Comparison of ENCODE assay signal across 8 cellular contexts in the genomic region with DNA sequence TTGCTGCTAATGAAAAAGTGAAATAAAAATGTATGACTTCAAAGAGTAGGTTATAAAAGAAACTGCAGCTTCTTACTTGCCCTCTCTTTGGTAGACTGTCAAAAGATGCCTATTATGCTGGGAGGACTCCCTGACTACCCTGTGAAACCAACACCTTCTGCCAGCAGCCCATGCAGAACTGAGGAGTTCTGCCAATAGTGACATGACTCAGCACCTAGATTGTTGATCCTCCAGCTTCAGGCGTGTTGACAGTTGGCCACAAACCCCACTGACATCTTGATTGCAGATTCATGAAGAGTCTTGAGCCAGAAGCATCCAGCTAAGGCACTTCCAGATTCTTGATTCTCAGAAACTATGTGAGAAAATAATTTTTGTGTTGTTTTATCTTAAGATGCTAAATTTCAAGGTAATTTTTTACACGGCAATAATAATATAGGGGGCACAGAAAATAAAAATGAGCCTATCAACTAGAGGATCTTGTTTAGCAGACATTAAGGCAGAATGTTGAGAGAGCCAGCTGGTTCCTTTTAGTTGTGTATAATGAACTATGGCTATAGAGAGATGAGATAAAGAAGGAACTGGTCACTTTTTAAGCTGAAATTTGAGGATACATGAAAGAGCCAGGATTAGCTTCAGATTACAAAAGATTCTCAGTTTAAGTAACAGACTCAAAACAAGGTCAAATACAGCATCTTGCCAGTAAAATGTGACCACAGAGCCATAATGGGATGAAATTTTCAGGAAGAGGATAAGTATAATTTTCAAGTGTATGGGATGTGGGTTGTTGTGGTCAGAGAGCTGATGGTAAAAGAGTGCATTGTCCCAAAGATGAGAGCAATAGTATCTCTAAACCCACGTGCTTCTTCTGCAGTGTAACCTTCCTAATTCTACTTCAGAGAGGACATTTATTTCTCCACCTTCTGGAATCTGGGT.
DNase-seq lines count a peak whose midpoint lies in the region; ATAC-seq and TF ChIP-seq lines count a peak whose summit lies in the region.

No MANE protein-coding gene starts in this region.

- no peaks in the 10 kb centered on the region for H3K36me3 ChIP-seq in fibroblast of lung (ENCODE audit: control insufficient read depth, insufficient read depth, low read length)

- ATAC-seq in GM21576 (IDR thresholded peaks at IDR 0.05; ENCODE audit: unreplicated experiment) = peak; percentile 92

- DNase-seq in NCI-H345 (lab: John Stamatoyannopoulos, UW) (peak; percentile 42), NCI-H345 treated with DMSO at 0.1 percent for 48 hours (lab: John Stamatoyannopoulos, UW; ENCODE audit: unreplicated experiment) (no peak), HPDE6-E6E7 (ENCODE audit: extremely low spot score) (peak; percentile 15), SK-MEL-5 (ENCODE audit: low read depth, low spot score) (peak; percentile 68), fibroblast of lung (ENCODE audit: low read depth in 2 of 2) (peak; percentile 87 to 96), dermis blood vessel endothelial cell (no peak)
- DNase-seq in stimulated activated CD8-positive, alpha-beta memory T cell treated with anti-CD3 and anti-CD28 coated beads, Interleukin-4, amount 100 ng/mL, for 48 hours = peak; percentile 46

- H2AFZ ChIP-seq in fibroblast of lung (ENCODE audit: low read length) = no peak overlapping the region

- no peak overlapping the region for H3K4me3 ChIP-seq in fibroblast of lung (replicated peaks in 1 of 4; ENCODE audit: control extremely low read depth in 1 of 4, insufficient read depth in 1 of 4, low read depth in 3 of 4, low read length in 4 of 4)

- in situ Hi-C loops in SK-MEL-5 (cut with HindIII; ENCODE audit: low pct_unique_long_range_greater_than_20kb, low sequenced_read_pairs) = no loop called here

- no peaks in the 10 kb centered on the region for H4K20me1 ChIP-seq in fibroblast of lung (ENCODE audit: control insufficient read depth, extremely low read depth, insufficient read depth, low read length)

- H3K27me3 ChIP-seq in fibroblast of lung (ENCODE audit: control insufficient read depth, insufficient read depth, low read length) = no peaks in the 10 kb centered on the region

- no peaks in the 10 kb centered on the region for H3K4me1 ChIP-seq in fibroblast of lung (ENCODE audit: control insufficient read depth, extremely low read depth, insufficient read depth, low read length)

- H3K9me3 ChIP-seq in fibroblast of lung (ENCODE audit: control insufficient read depth, insufficient read depth, low read depth, low read length) = no peaks in the 10 kb centered on the region

- no peak overlapping the region for H3K9ac ChIP-seq in fibroblast of lung (ENCODE audit: insufficient read depth, low read length)

- TF ChIP-seq CTCF in fibroblast of lung (conservative IDR thresholded peaks at IDR 0.05 in 1 of 2, IDR thresholded peaks at IDR 0.05 in 1 of 2; ENCODE audit: low read depth in 1 of 2, low read length in 2 of 2) = no peak

- H3K27ac ChIP-seq in fibroblast of lung (ENCODE audit: insufficient read depth, low read length) = no peak overlapping the region

- H3K4me2 ChIP-seq in fibroblast of lung (ENCODE audit: extremely low read depth, insufficient read depth, low read length) = no peak overlapping the region

- H3K79me2 ChIP-seq in fibroblast of lung (ENCODE audit: control insufficient read depth, insufficient read depth, low read length) = no peaks in the 10 kb centered on the region

Comparison
In these comparisons a context has a peak if more than half of its experiments do, and no peak if none do; other contexts are left out.
1. DNase-seq: peak in NCI-H345 (single experiment), HPDE6-E6E7 (single experiment), SK-MEL-5 (single experiment), fibroblast of lung (2 of 2) and stimulated activated CD8-positive, alpha-beta memory T cell treated with anti-CD3 and anti-CD28 coated beads, Interleukin-4, amount 100 ng/mL, for 48 hours (single experiment); none in NCI-H345 treated with DMSO at 0.1 percent for 48 hours (single experiment) and dermis blood vessel endothelial cell (single experiment).